1 cellular context compared by ENCODE assay signal in genomic region chr5:64768358-64769312, GRCh38.
TF ChIP-seq lines count a peak whose summit lies in the region.

CWC27 (plus strand) TSS chr5:64768930; CDS start chr5:64769147, 217 bp downstream.
SREK1IP1 (minus strand) TSS chr5:64768691; CDS start chr5:64768517, 174 bp downstream.

TF ChIP-seq in K562, 482 proteins besides CTCF, POLR2A, EP300 and RAD21 (continued from another document and continues in another):
- TF ChIP-seq, protein P1, sequence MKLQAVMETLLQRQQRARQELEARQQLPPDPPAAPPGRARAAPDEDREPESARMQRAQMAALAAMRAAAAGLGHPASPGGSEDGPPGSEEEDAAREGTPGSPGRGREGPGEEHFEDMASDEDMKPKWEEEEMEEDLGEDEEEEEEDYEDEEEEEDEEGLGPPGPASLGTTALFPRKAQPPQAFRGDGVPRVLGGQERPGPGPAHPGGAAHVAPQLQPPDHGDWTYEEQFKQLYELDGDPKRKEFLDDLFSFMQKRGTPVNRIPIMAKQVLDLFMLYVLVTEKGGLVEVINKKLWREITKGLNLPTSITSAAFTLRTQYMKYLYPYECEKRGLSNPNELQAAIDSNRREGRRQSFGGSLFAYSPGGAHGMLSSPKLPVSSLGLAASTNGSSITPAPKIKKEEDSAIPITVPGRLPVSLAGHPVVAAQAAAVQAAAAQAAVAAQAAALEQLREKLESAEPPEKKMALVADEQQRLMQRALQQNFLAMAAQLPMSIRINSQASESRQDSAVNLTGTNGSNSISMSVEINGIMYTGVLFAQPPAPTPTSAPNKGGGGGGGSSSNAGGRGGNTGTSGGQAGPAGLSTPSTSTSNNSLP (IDR thresholded peaks at IDR 0.05; ENCODE audit: borderline replicate concordance, low read depth, low read length) = no peak
- TF ChIP-seq, protein P2, sequence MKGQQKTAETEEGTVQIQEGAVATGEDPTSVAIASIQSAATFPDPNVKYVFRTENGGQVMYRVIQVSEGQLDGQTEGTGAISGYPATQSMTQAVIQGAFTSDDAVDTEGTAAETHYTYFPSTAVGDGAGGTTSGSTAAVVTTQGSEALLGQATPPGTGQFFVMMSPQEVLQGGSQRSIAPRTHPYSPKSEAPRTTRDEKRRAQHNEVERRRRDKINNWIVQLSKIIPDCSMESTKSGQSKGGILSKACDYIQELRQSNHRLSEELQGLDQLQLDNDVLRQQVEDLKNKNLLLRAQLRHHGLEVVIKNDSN (CRISPR knock-in tag; IDR thresholded peaks at IDR 0.05) = no peak
- TF ChIP-seq, protein P3, sequence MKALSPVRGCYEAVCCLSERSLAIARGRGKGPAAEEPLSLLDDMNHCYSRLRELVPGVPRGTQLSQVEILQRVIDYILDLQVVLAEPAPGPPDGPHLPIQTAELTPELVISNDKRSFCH (CRISPR knock-in tag; IDR thresholded peaks at IDR 0.05) = no peak
- TF ChIP-seq, protein P3 (tag; IDR thresholded peaks at IDR 0.05) = 0 out of 2 replicates have a peak, but pooled peaks have one; percentile 42
- no peak for TF ChIP-seq ZC3H11A (IDR thresholded peaks at IDR 0.05; ENCODE audit: low read depth, low read length)
- TF ChIP-seq NCOA1 (IDR thresholded peaks at IDR 0.05; ENCODE audit: low read depth) = peak; percentile 97
- TF ChIP-seq CXXC5 (CRISPR knock-in tag; IDR thresholded peaks at IDR 0.05) = peak; percentile 66
- no peak for TF ChIP-seq ZNF583 (CRISPR knock-in tag; IDR thresholded peaks at IDR 0.05)
- TF ChIP-seq FOXK2 (conservative IDR thresholded peaks at IDR 0.05 in 1 of 2, IDR thresholded peaks at IDR 0.05 in 1 of 2; ENCODE audit: low read depth in 2 of 2) = peak; percentile 94 to 99
- TF ChIP-seq PHF21A (IDR thresholded peaks at IDR 0.05; ENCODE audit: borderline replicate concordance, low read depth) = no peak
- no peak for TF ChIP-seq STAG1 (CRISPR knock-in tag; IDR thresholded peaks at IDR 0.05; ENCODE audit: borderline replicate concordance)
- TF ChIP-seq RNF2 (IDR thresholded peaks at IDR 0.05) = peak; percentile 66; the same call in 1 of the 2 replicates
- TF ChIP-seq CHD7 (IDR thresholded peaks at IDR 0.05; ENCODE audit: low read depth, low read length) = no peak
- TF ChIP-seq CSDE1 (IDR thresholded peaks at IDR 0.05) = 0 out of 4 replicates have a peak, but pooled peaks of 1 of the 2 experiments have one; percentile 16
- TF ChIP-seq POU5F1 (IDR thresholded peaks at IDR 0.05; ENCODE audit: borderline replicate concordance, low read depth, low read length, partially characterized antibody) = peak; percentile 25
- TF ChIP-seq FOXM1 (IDR thresholded peaks at IDR 0.05; ENCODE audit: low read depth) = peak; percentile 94
- no peak for TF ChIP-seq FOXM1 (CRISPR knock-in tag; IDR thresholded peaks at IDR 0.05; ENCODE audit: low read depth)
- no peak for TF ChIP-seq ERF (CRISPR knock-in tag; IDR thresholded peaks at IDR 0.05)
- TF ChIP-seq ZBTB40 (IDR thresholded peaks at IDR 0.05) = peak; percentile 93
- TF ChIP-seq ZBTB40 (CRISPR knock-in tag; IDR thresholded peaks at IDR 0.05) = no peak
- no peak for TF ChIP-seq HNRNPUL1 (IDR thresholded peaks at IDR 0.05; ENCODE audit: low read length)
- TF ChIP-seq MAFF (IDR thresholded peaks at IDR 0.05; ENCODE audit: low read length) = peak; percentile 41; the same call in 1 of the 2 replicates
- no peak for TF ChIP-seq PRPF4 (IDR thresholded peaks at IDR 0.05; ENCODE audit: insufficient read depth, low read depth, low read length, poor library complexity, severe bottlenecking)
- TF ChIP-seq C11orf30 (IDR thresholded peaks at IDR 0.05; ENCODE audit: low read depth) = peak; percentile 99
- TF ChIP-seq VEZF1 (CRISPR knock-in tag; IDR thresholded peaks at IDR 0.05) = peak; percentile 39
- TF ChIP-seq ZC3H8 (IDR thresholded peaks at IDR 0.05) = peak; percentile 50; the same call in 1 of the 2 replicates
- peak; percentile 98 for TF ChIP-seq HNRNPLL (IDR thresholded peaks at IDR 0.05; ENCODE audit: low read depth, low read length, poor library complexity, severe bottlenecking)
- peak in 1 of 2 experiments; percentile 96; a peak in 2 of 4 replicates for TF ChIP-seq TRIM24 (IDR thresholded peaks at IDR 0.05)
- peak; percentile 97 for TF ChIP-seq NFRKB (IDR thresholded peaks at IDR 0.05; ENCODE audit: low read depth)
